8 cellular contexts compared by ENCODE assay signal in genomic region chr12:56634242-56634836, GRCh38. TPM values are rescaled to one million over a fixed set of nuclear protein-coding genes. Genes with fewer than 3 reads are reported as not detected.
DNase-seq lines count a peak whose midpoint lies in the region; ATAC-seq lines count a peak whose summit lies in the region.

No MANE protein-coding gene starts in this region.

- H3K9me3 ChIP-seq in right cardiac atrium (ENCODE audit: control insufficient read depth, low read length), result no peaks in the 10 kb centered on the region

- H3K9me3 Mint-ChIP-seq in activated naive CD8-positive, alpha-beta T cell (ENCODE audit: low read depth), result no peaks in the 10 kb centered on the region

- intact Hi-C loops in right cardiac atrium (cut with DNase I), result no loop called here

- peak overlapping the region; percentile 94 for H3K27ac ChIP-seq in right cardiac atrium (ENCODE audit: low read length)

- H3K27me3 Mint-ChIP-seq in activated naive CD8-positive, alpha-beta T cell, result no peaks in the 10 kb centered on the region

- no peak for ATAC-seq in right cardiac atrium
- ATAC-seq in GM18502 (IDR thresholded peaks at IDR 0.05; ENCODE audit: poor library complexity, unreplicated experiment), result no peak

- peak overlapping the region; percentile 90 for H3K4me3 ChIP-seq in right cardiac atrium (ENCODE audit: low read length)

- peaks cover 12% of the 10 kb centered on the region for H3K4me1 ChIP-seq in right cardiac atrium (ENCODE audit: control insufficient read depth, insufficient read depth, low read length)

- peak overlapping the region; percentile 83 for H3K27ac Mint-ChIP-seq in activated naive CD8-positive, alpha-beta T cell

- WGBS in right cardiac atrium, result 2% methylated on average over 27 of the region's 27 CpGs

- peaks cover 76% of the 10 kb centered on the region for H3K4me1 Mint-ChIP-seq in activated naive CD8-positive, alpha-beta T cell (ENCODE audit: low read depth)

- no peaks in the 10 kb centered on the region for H3K27me3 ChIP-seq in right cardiac atrium (ENCODE audit: control insufficient read depth, insufficient read depth)

- DNase-seq in activated gamma-delta T cell treated with Interleukin-2 at 50 U/mL for 16 hours (peak; percentile 13), activated gamma-delta T cell (lab: John Stamatoyannopoulos, UW) (no peak), NCI-H226 (peak; percentile 78), right cardiac atrium (peak; percentile 35 to 74 (median 72)), renal cortical epithelial cell (ENCODE audit: low read depth) (peak; percentile 51), cerebellum (ENCODE audit: low spot score) (no peak)

- peak overlapping the region; percentile 95 for H3K4me3 Mint-ChIP-seq in activated naive CD8-positive, alpha-beta T cell

- peaks cover 6% of the 10 kb centered on the region for H3K36me3 Mint-ChIP-seq in activated naive CD8-positive, alpha-beta T cell

RNA-seq across cellular contexts. Expression of gene BAZ2A, which starts 4.2 kb away (rescaled TPM):
- total RNA-seq in right cardiac atrium (10 to 100 TPM; 38.4 to 49.2 (median 48.1) TPM), renal cortical epithelial cell (16.0 and 45.4 TPM in 2 replicates), cerebellum (32.8 TPM)
- polyA plus RNA-seq in right cardiac atrium, result 30.2 TPM

RNA-seq across cellular contexts. Expression of gene ATP5F1B, which starts 11.4 kb away (rescaled TPM):
- 1,000 to 10,000 TPM; 1,684 to 2,029 (median 1,762) TPM for total RNA-seq in right cardiac atrium
- polyA plus RNA-seq in right cardiac atrium, result 1,409 TPM
- 598 and 691 TPM in 2 replicates for total RNA-seq in renal cortical epithelial cell
- total RNA-seq in cerebellum, result 238 TPM

RNA-seq across cellular contexts. Expression of gene PTGES3, which starts 53.7 kb away (rescaled TPM):
- total RNA-seq in right cardiac atrium (100 to 1,000 TPM; 127 to 176 (median 150) TPM), renal cortical epithelial cell (89.4 and 156 TPM in 2 replicates), cerebellum (69.1 TPM)
- polyA plus RNA-seq in right cardiac atrium, result 116 TPM

Comparison
In these comparisons a context has a peak if more than half of its experiments do, and no peak if none do; other contexts are left out.
1. DNase-seq: peak in activated gamma-delta T cell treated with Interleukin-2 at 50 U/mL for 16 hours (single experiment), NCI-H226 (single experiment), right cardiac atrium (3 of 3) and renal cortical epithelial cell (single experiment); none in activated gamma-delta T cell (single experiment) and cerebellum (single experiment).